In genomic region chr5:79070002-79070567, GRCh38 we compare ENCODE assay signal across 12 cellular contexts. TPM values are rescaled to one million over a fixed set of nuclear protein-coding genes. Genes with fewer than 3 reads are reported as not detected.
DNase-seq lines count a peak whose midpoint lies in the region; ATAC-seq and TF ChIP-seq lines count a peak whose summit lies in the region.
"Had no signal": no experiment of that assay in that cellular context is flagged by ENCODE, and none has a peak within 500 bp of the region (broad histone marks: within the 10 kb centered on the region; RNA-seq: fewer than 3 reads in every experiment).

No MANE protein-coding gene starts in this region.

- H3K4me3 ChIP-seq in AG09309 (ENCODE audit: control insufficient read depth, low read depth, low read length) (peak overlapping the region; percentile 46), adrenal gland (peak overlapping the region in 2 of 4 donors; percentile 48 to 62), heart left ventricle (peak overlapping the region in 11 of 12 donors; percentile 27 to 66 (median 50)), psoas muscle (peak overlapping the region; percentile 63)

- H3K27ac ChIP-seq in adrenal gland, result peak overlapping the region in 3 of 5 donors; percentile 64 to 70 (median 69)
- H3K27ac ChIP-seq in heart left ventricle, result peak overlapping the region in 6 of 12 donors; percentile 1 to 56 (median 20)
- peak overlapping the region; percentile 60 for H3K27ac ChIP-seq in psoas muscle
- H3K27ac ChIP-seq: HL-60 had no signal

- TF ChIP-seq CTCF in AG09309 (IDR thresholded peaks at IDR 0.05; ENCODE audit: control insufficient read depth, insufficient read depth, low read depth, low read length, missing control alignments) (no peak), adrenal gland (IDR thresholded peaks at IDR 0.05) (no peak), heart left ventricle (IDR thresholded peaks at IDR 0.05) (no peak), psoas muscle (IDR thresholded peaks at IDR 0.05) (no peak)

- intact Hi-C loops in adrenal gland (cut with DNase I), result no loop called here
- intact Hi-C loops in heart left ventricle (cut with DNase I), result no loop called here
- intact Hi-C loops in psoas muscle (cut with DNase I), result no loop called here

- 35 to 79% (median 38%) methylated on average over 9 to 30 of the region's 30 CpGs for WGBS in adrenal gland, 4 donors
- WGBS in heart left ventricle, 4 donors, result 43 to 64% (median 50%) methylated on average over 30 of the region's 30 CpGs
- WGBS in psoas muscle, 3 donors, result 44 to 59% (median 50%) methylated on average over 30 of the region's 30 CpGs

- ATAC-seq in heart left ventricle (peak in 3 of 4 donors; percentile 41 to 50 (median 50)), psoas muscle (peak; percentile 31 to 61 (median 46)), GM19463 (IDR thresholded peaks at IDR 0.05; ENCODE audit: unreplicated experiment) (no peak), HG03135 (IDR thresholded peaks at IDR 0.05; ENCODE audit: unreplicated experiment) (no peak)

- DNase-seq in AG09309 (ENCODE audit: low read depth) (no peak), adrenal gland (peak in 6 of 7 donors; percentile 23 to 53 (median 39)), heart left ventricle (peak; percentile 13 to 61 (median 24)), psoas muscle (peak; percentile 21 to 57), NOMO-1 (lab: John Stamatoyannopoulos, UW; ENCODE audit: unreplicated experiment in 2 of 2) (no peak)
- DNase-seq in activated CD4-positive, alpha-beta T cell treated with anti-CD3 and anti-CD28 coated beads for 4 hours, result no peak
- DNase-seq: CD8-positive, alpha-beta memory T cell; NCI-H1694 had no signal

- TF ChIP-seq POLR2A in adrenal gland (IDR thresholded peaks at IDR 0.05), result no peak
- no peak for TF ChIP-seq POLR2A in heart left ventricle (IDR thresholded peaks at IDR 0.05)

- no peaks in the 10 kb centered on the region for H3K36me3 ChIP-seq in adrenal gland (replicated peaks in 1 of 2)
- no peaks in the 10 kb centered on the region for H3K36me3 ChIP-seq in heart left ventricle
- no peaks in the 10 kb centered on the region for H3K36me3 ChIP-seq in psoas muscle (ENCODE audit: insufficient read depth in 1 of 2, low read depth in 1 of 2)

- no peaks in the 10 kb centered on the region for H3K27me3 ChIP-seq in adrenal gland
- H3K27me3 ChIP-seq in heart left ventricle, result peaks cover 0 to 22% (median 4%) of the 10 kb centered on the region in 9 donors
- H3K27me3 ChIP-seq in psoas muscle (ENCODE audit: insufficient read depth in 3 of 3, low read length in 2 of 3), result peaks cover 0 to 12% (median 0%) of the 10 kb centered on the region in 3 donors

- no peaks in the 10 kb centered on the region for H3K9me3 ChIP-seq in adrenal gland (replicated peaks in 1 of 3)
- H3K9me3 ChIP-seq in heart left ventricle, result peaks cover 0 to 12% (median 0%) of the 10 kb centered on the region in 12 donors
- H3K9me3 ChIP-seq in psoas muscle, result no peaks in the 10 kb centered on the region

- no peaks in the 10 kb centered on the region for H3K4me1 ChIP-seq in adrenal gland (replicated peaks in 1 of 2)
- peaks cover 0 to 14% (median 0%) of the 10 kb centered on the region in 12 donors for H3K4me1 ChIP-seq in heart left ventricle
- no peaks in the 10 kb centered on the region for H3K4me1 ChIP-seq in psoas muscle

RNA-seq across cellular contexts. Expression of gene BHMT2, which starts 0.5 kb away (rescaled TPM):
- 10 to 100 TPM; 19.0 to 75.3 (median 27.6) TPM for total RNA-seq in adrenal gland
- 10 to 100 TPM; 12.8 to 37.5 (median 15.9) TPM for polyA plus RNA-seq in adrenal gland
- total RNA-seq in heart left ventricle, result 10 to 100 TPM in 2 of 9 donors, 1 to 10 TPM in 7; 3.3 to 11.3 (median 7.1) TPM
- polyA plus RNA-seq in heart left ventricle, result 1 to 10 TPM; 1.5 to 4.7 TPM
- 10 to 100 TPM in 3 of 4 donors, 1 to 10 TPM in 1; 6.9 to 16.6 (median 12.0) TPM for total RNA-seq in psoas muscle
- 10 to 100 TPM in 1 of 3 donors, 1 to 10 TPM in 2; 1.9 to 20.8 (median 9.0) TPM for polyA plus RNA-seq in psoas muscle
- total RNA-seq: activated CD8-positive, alpha-beta T cell treated with anti-CD3 and anti-CD28 coated beads for 36 hours; CD8-positive, alpha-beta memory T cell had no signal
- polyA plus RNA-seq: CD8-positive, alpha-beta memory T cell had no signal

RNA-seq across cellular contexts. Expression of gene DMGDH, which starts 0.6 kb away (rescaled TPM):
- total RNA-seq in adrenal gland (10 to 100 TPM in 3 of 8 donors, 1 to 10 TPM in 5; 5.8 to 14.5 (median 9.2) TPM), heart left ventricle (1 to 10 TPM; 1.3 to 3.2 (median 2.7) TPM), psoas muscle (1 to 10 TPM; 1.7 to 2.8 (median 2.1) TPM)
- polyA plus RNA-seq in adrenal gland (1 to 10 TPM; 2.8 to 7.9 (median 3.0) TPM), heart left ventricle (under 1 TPM; 0.25 to 0.53 TPM), psoas muscle (1 to 10 TPM in 1 of 3 donors, under 1 TPM in 2; 0.16 to 1.5 (median 0.80) TPM)
- total RNA-seq: CD8-positive, alpha-beta memory T cell had no signal
- polyA plus RNA-seq: CD8-positive, alpha-beta memory T cell had no signal

RNA-seq across cellular contexts. Expression of gene BHMT, which starts 41.5 kb away (rescaled TPM):
- 1 to 10 TPM in 1 of 8 donors, under 1 TPM in 6, not detected in 1; 0.23 to 1.6 (median 0.71) TPM for total RNA-seq in adrenal gland
- under 1 TPM; 0.24 to 0.56 (median 0.47) TPM for polyA plus RNA-seq in adrenal gland
- not detected for total RNA-seq in heart left ventricle
- polyA plus RNA-seq in heart left ventricle, result not detected
- total RNA-seq in psoas muscle, result not detected
- polyA plus RNA-seq in psoas muscle, result under 1 TPM in 1 of 3 donors, not detected in 2; 0.12 TPM
- total RNA-seq: activated CD8-positive, alpha-beta T cell treated with anti-CD3 and anti-CD28 coated beads for 36 hours; CD8-positive, alpha-beta memory T cell had no signal
- polyA plus RNA-seq: CD8-positive, alpha-beta memory T cell had no signal

Comparison
In these comparisons a context has a peak if more than half of its experiments do, and no peak if none do; other contexts are left out.
1. DNase-seq: peak in adrenal gland (6 of 7), heart left ventricle (5 of 5) and psoas muscle (2 of 2); none in AG09309 (single experiment), activated CD4-positive, alpha-beta T cell treated with anti-CD3 and anti-CD28 coated beads for 4 hours (0 of 2) and NOMO-1 (0 of 2).
2. ATAC-seq: peak in heart left ventricle (3 of 4) and psoas muscle (4 of 4); none in GM19463 (single experiment) and HG03135 (single experiment).